8 cellular contexts compared by ENCODE assay signal in genomic region chr3:17742092-17742836, GRCh38. TPM values are rescaled to one million over a fixed set of nuclear protein-coding genes. Genes with fewer than 3 reads are reported as not detected.
DNase-seq lines count a peak whose midpoint lies in the region; ATAC-seq and TF ChIP-seq lines count a peak whose summit lies in the region.

TBC1D5 (minus strand) TSS chr3:17742631; CDS start chr3:17508570, 234,061 bp downstream.

- peaks cover 0 to 11% (median 3%) of the 10 kb centered on the region in 3 donors for H3K36me3 Mint-ChIP-seq in CD8-positive, alpha-beta memory T cell
- no peaks in the 10 kb centered on the region for H3K36me3 Mint-ChIP-seq in endodermal cell (ENCODE audit: low read depth)
- H3K36me3 Mint-ChIP-seq in mesothelial cell of epicardium = no peaks in the 10 kb centered on the region

- no peaks in the 10 kb centered on the region for H3K27me3 Mint-ChIP-seq in CD8-positive, alpha-beta memory T cell
- H3K27me3 Mint-ChIP-seq in endodermal cell (ENCODE audit: insufficient read depth) (no peaks in the 10 kb centered on the region), mesothelial cell of epicardium (ENCODE audit: low read depth) (no peaks in the 10 kb centered on the region)

- peak within 1 kb of the TSS; percentile 90 for H3K27ac ChIP-seq in CD8-positive, alpha-beta memory T cell (ENCODE audit: low read depth, low read length)
- peak within 1 kb of the TSS; percentile 89 for H3K27ac ChIP-seq in HL-60 (replicated peaks)
- peak within 1 kb of the TSS; percentile 98 for H3K27ac ChIP-seq in endodermal cell (ENCODE audit: low read depth, low read length)

- POLR2A ChIA-PET in CD8-positive, alpha-beta memory T cell (lab: Charles Lee) = interaction anchor here (0.6 to 1.6 kb wide), 5 partner anchors 8 to 1441 kb away, joined by 3 to 5 read pairs (median 3); no protein-coding TSS in a partner anchor

- WGBS in endodermal cell (ENCODE audit: insufficient coverage in 1 of 2, insufficient read length in 1 of 2), 2 experiments = 0% methylated on average over 23 to 82 of the region's 82 CpGs

- peak within 1 kb of the TSS; percentile 89 to 98 (median 93) for H3K27ac Mint-ChIP-seq in CD8-positive, alpha-beta memory T cell
- H3K27ac Mint-ChIP-seq in endodermal cell = peak within 1 kb of the TSS; percentile 99
- peak within 1 kb of the TSS; percentile 98 for H3K27ac Mint-ChIP-seq in mesothelial cell of epicardium

- peak within 1 kb of the TSS; percentile 91 to 96 (median 94) for H3K4me3 Mint-ChIP-seq in CD8-positive, alpha-beta memory T cell
- H3K4me3 Mint-ChIP-seq in endodermal cell (peak within 1 kb of the TSS; percentile 85), mesothelial cell of epicardium (peak within 1 kb of the TSS; percentile 86)

- H3K9me3 Mint-ChIP-seq in CD8-positive, alpha-beta memory T cell = no peaks in the 10 kb centered on the region
- H3K9me3 Mint-ChIP-seq in endodermal cell = no peaks in the 10 kb centered on the region
- no peaks in the 10 kb centered on the region for H3K9me3 Mint-ChIP-seq in mesothelial cell of epicardium

- ATAC-seq in GM19463 (IDR thresholded peaks at IDR 0.05; ENCODE audit: unreplicated experiment) = peak; percentile 70

- H3K9me3 ChIP-seq in CD8-positive, alpha-beta memory T cell (ENCODE audit: low read length) = no peaks in the 10 kb centered on the region
- no peaks in the 10 kb centered on the region for H3K9me3 ChIP-seq in endodermal cell (ENCODE audit: control insufficient read depth, low read length)

- H3K9ac ChIP-seq in endodermal cell (ENCODE audit: extremely low read depth, low read length, poor library complexity, severe bottlenecking) = peak within 1 kb of the TSS; percentile 64

- peaks cover 32 to 54% (median 47%) of the 10 kb centered on the region in 3 donors for H3K4me1 Mint-ChIP-seq in CD8-positive, alpha-beta memory T cell
- H3K4me1 Mint-ChIP-seq in endodermal cell (peaks cover 43% of the 10 kb centered on the region), mesothelial cell of epicardium (peaks cover 44% of the 10 kb centered on the region)

- peak; percentile 80 to 91 (median 86) for DNase-seq in CD8-positive, alpha-beta memory T cell
- DNase-seq in HL-60 (ENCODE audit: low read depth in 1 of 2, low spot score in 1 of 2) = peak; percentile 93 to 97
- peak; percentile 95 for DNase-seq in NOMO-1 treated with dmso at 0.1 percent for 144 hours (lab: John Stamatoyannopoulos, UW; ENCODE audit: unreplicated experiment)
- DNase-seq in activated CD8-positive, alpha-beta memory T cell treated with anti-CD3 and anti-CD28 coated beads for 48 hours (ENCODE audit: low read depth in 2 of 3, low spot score in 2 of 3) = peak; percentile 61 to 90 (median 86)
- peak; percentile 98 for DNase-seq in endodermal cell
- peak; percentile 65 to 95 for DNase-seq in mesothelial cell of epicardium (ENCODE audit: low spot score in 2 of 2, unreplicated experiment in 2 of 2)
- DNase-seq in stimulated activated CD8-positive, alpha-beta memory T cell treated with anti-CD3 and anti-CD28 coated beads, Interleukin-15, amount 100 ng/mL, for 48 hours (ENCODE audit: low read depth in 2 of 2) = peak; percentile 94 to 95

- peak within 1 kb of the TSS; percentile 88 for H3K4me3 ChIP-seq in CD8-positive, alpha-beta memory T cell (ENCODE audit: low read length)
- H3K4me3 ChIP-seq in HL-60 (replicated peaks; ENCODE audit: insufficient read depth, low read length) = peak within 1 kb of the TSS; percentile 64
- peak within 1 kb of the TSS; percentile 89 for H3K4me3 ChIP-seq in endodermal cell (ENCODE audit: low read length)

- TF ChIP-seq CTCF in HL-60 (IDR thresholded peaks at IDR 0.05; ENCODE audit: insufficient read depth, low read length) (no peak), endodermal cell (conservative IDR thresholded peaks at IDR 0.05) (no peak), mesothelial cell of epicardium (IDR thresholded peaks at IDR 0.05; ENCODE audit: unreplicated experiment) (no peak)

- no peaks in the 10 kb centered on the region for H3K36me3 ChIP-seq in CD8-positive, alpha-beta memory T cell (ENCODE audit: insufficient read depth, low read length)
- no peaks in the 10 kb centered on the region for H3K36me3 ChIP-seq in endodermal cell (ENCODE audit: control insufficient read depth, insufficient read depth, low read length)

- H3K27me3 ChIP-seq in CD8-positive, alpha-beta memory T cell (ENCODE audit: insufficient read depth, low read length, poor library complexity, severe bottlenecking) = no peaks in the 10 kb centered on the region
- H3K27me3 ChIP-seq in HL-60 (ENCODE audit: insufficient read depth, poor library complexity, severe bottlenecking) (no peaks in the 10 kb centered on the region), endodermal cell (ENCODE audit: control insufficient read depth, insufficient read depth, low read length, poor library complexity, severe bottlenecking) (no peaks in the 10 kb centered on the region)

- H3K4me1 ChIP-seq in CD8-positive, alpha-beta memory T cell (ENCODE audit: insufficient read depth, low read length) = peaks cover 21% of the 10 kb centered on the region
- no peaks in the 10 kb centered on the region for H3K4me1 ChIP-seq in endodermal cell (ENCODE audit: control insufficient read depth, insufficient read depth, low read length)

- CTCF ChIA-PET in CD8-positive, alpha-beta memory T cell (lab: Charles Lee) = interaction anchor here (1.0 to 1.6 kb wide), 2 partner anchors 8 to 115 kb away, joined by 3 to 4 read pairs; no protein-coding TSS in a partner anchor

RNA-seq across cellular contexts. Expression of gene TBC1D5, which starts in this region (rescaled TPM):
- total RNA-seq in CD8-positive, alpha-beta memory T cell = 10 to 100 TPM; 40.0 to 45.1 TPM
- 35.8 TPM for polyA plus RNA-seq in CD8-positive, alpha-beta memory T cell
- total RNA-seq in endodermal cell = 10 to 100 TPM; 68.8 to 77.7 TPM
- polyA plus RNA-seq in endodermal cell (2013, experiment 1 of 2) = 51.6 TPM
- 46.0 TPM for polyA plus RNA-seq in endodermal cell (2013, experiment 2 of 2)
- total RNA-seq in mesothelial cell of epicardium = 74.9 to 75.3 TPM (median 75.0 TPM) in 3 replicates

Comparison
In these comparisons a context has a peak if more than half of its experiments do, and no peak if none do; other contexts are left out.
1. Peak in every context shown above with its lines: DNase-seq, ATAC-seq, H3K4me3 ChIP-seq and H3K27ac ChIP-seq.